In the genomic region with DNA sequence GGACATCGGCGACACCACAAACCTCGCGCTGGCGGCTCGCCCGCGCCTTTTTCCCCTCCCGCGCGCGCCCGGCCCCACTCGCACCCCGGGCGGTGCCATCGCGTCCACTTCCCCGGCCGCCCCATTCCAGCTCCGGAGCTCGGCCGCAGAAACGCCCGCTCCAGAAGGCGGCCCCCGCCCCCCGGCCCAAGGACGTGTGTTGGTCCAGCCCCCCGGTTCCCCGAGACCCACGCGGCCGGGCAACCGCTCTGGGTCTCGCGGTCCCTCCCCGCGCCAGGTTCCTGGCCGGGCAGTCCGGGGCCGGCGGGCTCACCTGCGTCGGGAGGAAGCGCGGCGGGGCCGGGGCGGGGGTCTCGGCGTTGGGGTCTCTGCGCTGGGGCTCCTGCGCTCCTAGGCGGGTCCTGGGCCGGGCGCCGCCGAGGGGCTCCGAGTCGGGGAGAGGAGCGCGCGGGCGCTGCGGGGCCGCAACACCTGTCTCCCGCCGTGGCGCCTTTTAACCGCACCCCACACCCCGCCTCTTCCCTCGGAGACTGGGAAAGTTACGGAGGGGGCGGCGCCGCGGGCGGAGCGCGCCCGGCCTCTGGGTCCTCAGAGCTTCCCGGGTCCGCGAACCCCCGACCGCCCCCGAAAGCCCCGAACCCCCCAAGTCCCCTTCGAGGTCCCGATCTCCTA, we compare ENCODE assay signal across 8 cellular contexts. TPM values are rescaled to one million over a fixed set of nuclear protein-coding genes. Genes with fewer than 3 reads are reported as not detected.
A peak's percentile ranks its signal among the peaks of the same experiment; 100 is the strongest.
DNase-seq lines count a peak whose midpoint lies in the region; ATAC-seq and TF ChIP-seq lines count a peak whose summit lies in the region.

A gene (minus strand): TSS at position 469 of the 672 bp plus-strand sequence. CDS start 3,357 bp downstream, outside the sequence.

- H3K4me1 Mint-ChIP-seq in T-helper 1 cell treated with Interleukin-12 subunit alpha and Interleukin-12 subunit beta and Interleukin-4 antibody, amounts not matched to agents 30 μg/mL and 1 μg/mL, for 36 hours (ENCODE audit: low read depth): peaks cover 21% of the 10 kb centered on the region
- peaks cover 32% of the 10 kb centered on the region for H3K4me1 Mint-ChIP-seq in activated naive CD8-positive, alpha-beta T cell treated with anti-CD3 and anti-CD28 coated beads, Interleukin-2, amount 50 U/mL, for 24 hours

- H3K4me1 ChIP-seq in suprapubic skin: peaks cover 37% of the 10 kb centered on the region

- TF ChIP-seq POLR2A in suprapubic skin (IDR thresholded peaks at IDR 0.05) (no peak), erythroblast (IDR thresholded peaks at IDR 0.05; ENCODE audit: low read length) (no peak)

- no peak for TF ChIP-seq EP300 in suprapubic skin (IDR thresholded peaks at IDR 0.05)

- TF ChIP-seq CTCF in suprapubic skin (IDR thresholded peaks at IDR 0.05): no peak

- H3K9me3 Mint-ChIP-seq in T-helper 1 cell treated with Interleukin-12 subunit alpha and Interleukin-12 subunit beta and Interleukin-4 antibody, amounts not matched to agents 30 μg/mL and 1 μg/mL, for 36 hours: no peaks in the 10 kb centered on the region
- no peaks in the 10 kb centered on the region for H3K9me3 Mint-ChIP-seq in activated naive CD8-positive, alpha-beta T cell treated with anti-CD3 and anti-CD28 coated beads, Interleukin-2, amount 50 U/mL, for 24 hours

- ATAC-seq in activated naive CD8-positive, alpha-beta T cell treated with anti-CD3 and anti-CD28 coated beads, Interleukin-2, amount 50 U/mL, for 24 hours: no peak
- peak; percentile 68 for ATAC-seq in left colon
- no peak for ATAC-seq in HG03196 (IDR thresholded peaks at IDR 0.05; ENCODE audit: unreplicated experiment)

- H3K4me3 Mint-ChIP-seq in T-helper 1 cell treated with Interleukin-12 subunit alpha and Interleukin-12 subunit beta and Interleukin-4 antibody, amounts not matched to agents 30 μg/mL and 1 μg/mL, for 36 hours: peak within 1 kb of the TSS; percentile 60
- H3K4me3 Mint-ChIP-seq in activated naive CD8-positive, alpha-beta T cell treated with anti-CD3 and anti-CD28 coated beads, Interleukin-2, amount 50 U/mL, for 24 hours: peak within 1 kb of the TSS; percentile 62

- intact Hi-C loops in left colon (cut with DNase I, micrococcal nuclease): no loop called here

- H3K4me3 ChIP-seq in suprapubic skin: peak within 1 kb of the TSS; percentile 61

- no peaks in the 10 kb centered on the region for H3K36me3 Mint-ChIP-seq in T-helper 1 cell treated with Interleukin-12 subunit alpha and Interleukin-12 subunit beta and Interleukin-4 antibody, amounts not matched to agents 30 μg/mL and 1 μg/mL, for 36 hours (ENCODE audit: low read depth)
- H3K36me3 Mint-ChIP-seq in activated naive CD8-positive, alpha-beta T cell treated with anti-CD3 and anti-CD28 coated beads, Interleukin-2, amount 50 U/mL, for 24 hours (ENCODE audit: low read depth): no peaks in the 10 kb centered on the region

- H3K27me3 Mint-ChIP-seq in T-helper 1 cell treated with Interleukin-12 subunit alpha and Interleukin-12 subunit beta and Interleukin-4 antibody, amounts not matched to agents 30 μg/mL and 1 μg/mL, for 36 hours (ENCODE audit: low read depth): peaks cover 76% of the 10 kb centered on the region
- peaks cover 56% of the 10 kb centered on the region for H3K27me3 Mint-ChIP-seq in activated naive CD8-positive, alpha-beta T cell treated with anti-CD3 and anti-CD28 coated beads, Interleukin-2, amount 50 U/mL, for 24 hours

- H3K27ac Mint-ChIP-seq in T-helper 1 cell treated with Interleukin-12 subunit alpha and Interleukin-12 subunit beta and Interleukin-4 antibody, amounts not matched to agents 30 μg/mL and 1 μg/mL, for 36 hours: no peak within 1 kb of the TSS
- no peak within 1 kb of the TSS for H3K27ac Mint-ChIP-seq in activated naive CD8-positive, alpha-beta T cell treated with anti-CD3 and anti-CD28 coated beads, Interleukin-2, amount 50 U/mL, for 24 hours

- peak within 1 kb of the TSS; percentile 46 for H3K27ac ChIP-seq in suprapubic skin

- H3K36me3 ChIP-seq in suprapubic skin: no peaks in the 10 kb centered on the region

- no peaks in the 10 kb centered on the region for H3K9me3 ChIP-seq in suprapubic skin

- 0% methylated on average over 16 of the region's 91 CpGs for WGBS in suprapubic skin

- peaks cover 33% of the 10 kb centered on the region for H3K27me3 ChIP-seq in suprapubic skin

- DNase-seq in T-helper 1 cell: no peak
- peak; percentile 22 for DNase-seq in activated naive CD8-positive, alpha-beta T cell treated with anti-CD3 and anti-CD28 coated beads, Interleukin-2, amount 50 U/mL, for 24 hours
- peak; percentile 65 to 78 for DNase-seq in left colon
- no peak for DNase-seq in suprapubic skin (ENCODE audit: low spot score in 2 of 2)
- no peak for DNase-seq in erythroblast (lab: John Stamatoyannopoulos, UW)
- DNase-seq in H4 (ENCODE audit: low spot score): no peak

RNA-seq across cellular contexts. Expression of the gene that starts here (rescaled TPM):
- 10 to 100 TPM; 39.0 to 45.0 TPM for total RNA-seq in left colon
- total RNA-seq in suprapubic skin: 100 to 1,000 TPM in 1 of 4 donors, 10 to 100 TPM in 3; 32.8 to 129 (median 77.5) TPM
- 0.41 TPM in 1 of 2 replicates, not detected in the other for total RNA-seq in H4 (2014; rRNA removed; shearing (Covaris generic))

Comparison
In these comparisons a context has a peak if more than half of its experiments do, and no peak if none do; other contexts are left out.
1. RNA of the gene that starts here (total RNA-seq): 32.8 to 129 TPM in suprapubic skin and 39.0 to 45.0 TPM in left colon; 0.41 TPM in H4; every median in the first group is over 10 times any median in the second.
2. DNase-seq: peak in activated naive CD8-positive, alpha-beta T cell treated with anti-CD3 and anti-CD28 coated beads, Interleukin-2, amount 50 U/mL, for 24 hours (single experiment) and left colon (2 of 2); none in T-helper 1 cell (0 of 5), suprapubic skin (0 of 2), erythroblast (0 of 2) and H4 (single experiment).